Comparison of ENCODE assay signal across 14 cellular contexts in the genomic region with DNA sequence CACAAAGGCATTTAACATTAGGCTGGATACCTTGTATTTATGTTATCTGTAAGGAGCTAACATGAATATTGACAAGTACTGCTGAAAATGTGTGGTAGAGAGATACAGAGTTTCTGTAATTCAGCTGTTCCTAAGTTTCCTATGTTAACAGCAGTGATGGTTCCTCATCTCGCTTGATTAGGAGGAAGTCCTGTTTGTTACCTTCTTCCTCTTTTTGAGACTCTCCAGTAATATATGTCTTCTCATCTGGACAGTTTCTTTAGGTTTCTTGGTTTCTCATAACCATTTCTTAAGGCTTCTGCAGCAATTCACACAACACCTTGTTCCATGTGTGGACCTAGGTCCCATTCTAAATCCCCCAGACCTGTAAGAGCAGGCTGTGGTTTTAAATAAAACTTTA. TPM values are rescaled to one million over a fixed set of nuclear protein-coding genes. Genes with fewer than 3 reads are reported as not detected.
DNase-seq lines count a peak whose midpoint lies in the region; ATAC-seq lines count a peak whose summit lies in the region.
"Had no signal": no experiment of that assay in that cellular context is flagged by ENCODE, and none has a peak within 500 bp of the region (broad histone marks: within the 10 kb centered on the region; RNA-seq: fewer than 3 reads in every experiment).

No MANE protein-coding gene starts in this region.

- no peaks in the 10 kb centered on the region for H3K36me3 ChIP-seq in SJCRH30
- H3K36me3 ChIP-seq: left ventricle myocardium inferior, right lobe of liver had no signal

- no peak overlapping the region for H3K4me3 ChIP-seq in SJCRH30
- H3K4me3 ChIP-seq: left ventricle myocardium inferior, right lobe of liver had no signal

- no peak overlapping the region for H3K4me3 Mint-ChIP-seq in memory B cell
- H3K4me3 Mint-ChIP-seq: brain had no signal

- H3K9me3 ChIP-seq in SJCRH30 (replicated peaks): no peaks in the 10 kb centered on the region
- H3K9me3 ChIP-seq: left ventricle myocardium inferior, right lobe of liver had no signal

- H3K36me3 Mint-ChIP-seq in memory B cell: no peaks in the 10 kb centered on the region
- H3K36me3 Mint-ChIP-seq: brain had no signal

- no peaks in the 10 kb centered on the region for H3K4me1 Mint-ChIP-seq in memory B cell
- H3K4me1 Mint-ChIP-seq: brain had no signal

- no peak overlapping the region for H3K27ac Mint-ChIP-seq in memory B cell
- H3K27ac Mint-ChIP-seq: brain had no signal

- H3K27ac ChIP-seq in SJCRH30: no peak overlapping the region
- H3K27ac ChIP-seq: left ventricle myocardium inferior, right lobe of liver had no signal

- no peaks in the 10 kb centered on the region for H3K27me3 Mint-ChIP-seq in memory B cell

- H3K27me3 ChIP-seq in SJCRH30: no peaks in the 10 kb centered on the region
- H3K27me3 ChIP-seq: right lobe of liver had no signal

- DNase-seq in memory B cell (ENCODE audit: low spot score in 2 of 2) (no peak), NCI-H226 (no peak), NCI-H524 (lab: John Stamatoyannopoulos, UW) (no peak), SJCRH30 (no peak)
- DNase-seq in activated CD8-positive, alpha-beta memory T cell treated with anti-CD3 and anti-CD28 coated beads for 24 hours: no peak
- DNase-seq: H7, left ventricle myocardium inferior, NCI-H1417, right lobe of liver had no signal

- H3K4me1 ChIP-seq in SJCRH30: no peaks in the 10 kb centered on the region
- H3K4me1 ChIP-seq: left ventricle myocardium inferior, right lobe of liver had no signal

- no peaks in the 10 kb centered on the region for H3K9me3 Mint-ChIP-seq in memory B cell
- H3K9me3 Mint-ChIP-seq: brain had no signal

- ATAC-seq in GM19324 (IDR thresholded peaks at IDR 0.05; ENCODE audit: low FRiP score, unreplicated experiment) (peak; percentile 91), HG02763 (IDR thresholded peaks at IDR 0.05; ENCODE audit: unreplicated experiment) (peak; percentile 83), HG03558 (IDR thresholded peaks at IDR 0.05; ENCODE audit: extremely low read depth, unreplicated experiment) (peak; percentile 83), memory B cell (ENCODE audit: low read depth) (peak; percentile 34)
- ATAC-seq: right lobe of liver had no signal

RNA-seq across cellular contexts. Expression of a gene that starts 11.4 kb away (rescaled TPM):
- not detected in 2 replicates for total RNA-seq in SJCRH30 (2014; rRNA removed; shearing (Covaris generic))
- total RNA-seq: activated CD8-positive, alpha-beta memory T cell treated with anti-CD3 and anti-CD28 coated beads for 36 hours; right lobe of liver had no signal

Comparison
In these comparisons a context has a peak if more than half of its experiments do, and no peak if none do; other contexts are left out.
1. ATAC-seq: peak in every context shown above with its lines; median percentile 91 in GM19324; 83 in HG02763; 83 in HG03558; 34 in memory B cell.